18 cellular contexts compared by ENCODE assay signal in genomic region chr4:10075158-10075863, GRCh38. TPM values are rescaled to one million over a fixed set of nuclear protein-coding genes. Genes with fewer than 3 reads are reported as not detected.
A peak's percentile ranks its signal among the peaks of the same experiment; 100 is the strongest.
DNase-seq lines count a peak whose midpoint lies in the region; ATAC-seq and TF ChIP-seq lines count a peak whose summit lies in the region.
"Had no signal": no experiment of that assay in that cellular context is flagged by ENCODE, and none has a peak within 500 bp of the region (broad histone marks: within the 10 kb centered on the region; RNA-seq: fewer than 3 reads in every experiment).

No MANE protein-coding gene starts in this region.

- H3K9ac ChIP-seq in GM23248 = no peak overlapping the region

- H3K79me2 ChIP-seq in GM23248 (ENCODE audit: insufficient read depth) (peaks cover 42% of the 10 kb centered on the region), GM23338 (replicated peaks; ENCODE audit: insufficient read depth) (no peaks in the 10 kb centered on the region)

- H3K27ac Mint-ChIP-seq in dendritic cell treated with granulocyte-macrophage colony-stimulating factor and Interleukin-4, amounts not matched to agents 40 ng/mL and 50 ng/mL, for 4 days = peak overlapping the region; percentile 38
- H3K27ac Mint-ChIP-seq in natural killer cell (peak overlapping the region; percentile 68 to 78), GM23338 (no peak overlapping the region)
- H3K27ac Mint-ChIP-seq: activated naive CD4-positive, alpha-beta T cell treated with anti-CD3 and anti-CD28 coated beads, Interleukin-2, amount 10 ng/mL, durations not matched to agents 7 days and 5 days had no signal

- H3K4me1 ChIP-seq in GM23248 (ENCODE audit: insufficient read depth) (no peaks in the 10 kb centered on the region), HAP-1 (no peaks in the 10 kb centered on the region), GM23338 (ENCODE audit: insufficient read depth) (no peaks in the 10 kb centered on the region)
- H3K4me1 ChIP-seq: body of pancreas had no signal

- no peaks in the 10 kb centered on the region for H3K9me2 ChIP-seq in GM23248 (ENCODE audit: insufficient read depth)
- no peaks in the 10 kb centered on the region for H3K9me2 ChIP-seq in GM23338 (ENCODE audit: insufficient read depth)

- peaks cover 26% of the 10 kb centered on the region for H3K4me1 Mint-ChIP-seq in dendritic cell treated with granulocyte-macrophage colony-stimulating factor and Interleukin-4, amounts not matched to agents 40 ng/mL and 50 ng/mL, for 4 days (ENCODE audit: low read depth)
- peaks cover 7 to 31% of the 10 kb centered on the region in 2 donors for H3K4me1 Mint-ChIP-seq in natural killer cell
- H3K4me1 Mint-ChIP-seq in GM23338 = peaks cover 3% of the 10 kb centered on the region
- H3K4me1 Mint-ChIP-seq: activated naive CD4-positive, alpha-beta T cell treated with anti-CD3 and anti-CD28 coated beads, Interleukin-2, amount 10 ng/mL, durations not matched to agents 7 days and 5 days had no signal

- H3K36me3 Mint-ChIP-seq in dendritic cell treated with granulocyte-macrophage colony-stimulating factor and Interleukin-4, amounts not matched to agents 40 ng/mL and 50 ng/mL, for 4 days (ENCODE audit: low read depth) = peaks cover 89% of the 10 kb centered on the region
- peaks cover 10% of the 10 kb centered on the region for H3K36me3 Mint-ChIP-seq in natural killer cell
- peaks cover 78% of the 10 kb centered on the region for H3K36me3 Mint-ChIP-seq in GM23338 (ENCODE audit: low read depth)

- peaks cover 90% of the 10 kb centered on the region for H3K36me3 ChIP-seq in GM23248 (ENCODE audit: low read depth)
- H3K36me3 ChIP-seq in HAP-1 (replicated peaks) = peaks cover 64% of the 10 kb centered on the region
- H3K36me3 ChIP-seq in GM23338 (ENCODE audit: insufficient read depth) = peaks cover 24% of the 10 kb centered on the region

- H4K20me1 ChIP-seq in GM23248 (ENCODE audit: insufficient read depth) (no peaks in the 10 kb centered on the region), GM23338 (replicated peaks; ENCODE audit: insufficient read depth) (no peaks in the 10 kb centered on the region; the same call in 1 of the 2 replicates)

- ATAC-seq in natural killer cell (no peak), GM23338 (no peak)
- ATAC-seq: body of pancreas had no signal

- no peak overlapping the region for H2AFZ ChIP-seq in GM23248
- H2AFZ ChIP-seq in GM23338 = no peak overlapping the region

- H3K27ac ChIP-seq in AG04450 (ENCODE audit: low read depth, low read length) (peak overlapping the region; percentile 52), GM23248 (0 out of 2 replicates have a peak overlapping the region, but pooled peaks have one; percentile 10), GM23338 (ENCODE audit: low read depth) (no peak overlapping the region)
- H3K27ac ChIP-seq: body of pancreas, HL-60 had no signal

- POLR2A ChIA-PET in AG04450 (lab: Yijun Ruan, JAX) = no interaction called here

- H3K9me3 Mint-ChIP-seq in dendritic cell treated with granulocyte-macrophage colony-stimulating factor and Interleukin-4, amounts not matched to agents 40 ng/mL and 50 ng/mL, for 4 days = no peaks in the 10 kb centered on the region
- no peaks in the 10 kb centered on the region for H3K9me3 Mint-ChIP-seq in natural killer cell
- no peaks in the 10 kb centered on the region for H3K9me3 Mint-ChIP-seq in GM23338
- H3K9me3 Mint-ChIP-seq: activated naive CD4-positive, alpha-beta T cell treated with anti-CD3 and anti-CD28 coated beads, Interleukin-2, amount 10 ng/mL, durations not matched to agents 7 days and 5 days; T-cell had no signal

- WGBS in GM23248 (ENCODE audit: low coverage in 1 of 2, low lambda C conversion rate in 2 of 2, missing lambda C conversion rate in 2 of 2), 2 experiments = 89 to 91% methylated on average over 20 of the region's 20 CpGs

- TF ChIP-seq CTCF in AG04450 (IDR thresholded peaks at IDR 0.05; ENCODE audit: low read depth, low read length) (no peak), natural killer cell (IDR thresholded peaks at IDR 0.05) (no peak), GM23338 (conservative IDR thresholded peaks at IDR 0.05; ENCODE audit: low read depth in 2 of 2) (no peak)

- CTCF ChIA-PET in AG04450 (lab: Charles Lee) = interaction anchor here (0.6 to 1.0 kb wide), 2 partner anchors 10 to 45 kb away, joined by 3 to 4 read pairs; no protein-coding TSS in a partner anchor

- DNase-seq in AG04450 (ENCODE audit: low read depth, low spot score) = no peak
- no peak for DNase-seq in GM23248
- DNase-seq in natural killer cell = no peak
- no peak for DNase-seq in effector CD8-positive, alpha-beta T cell (lab: John Stamatoyannopoulos, UW)
- DNase-seq in HAP-1 (ENCODE audit: low spot score in 2 of 2) = no peak
- DNase-seq in activated CD8-positive, alpha-beta memory T cell treated with anti-CD3 and anti-CD28 coated beads, Interleukin-2, amount 50 U/mL, for 48 hours = no peak
- DNase-seq in GM23338 (ENCODE audit: low spot score) = no peak
- DNase-seq: activated CD8-positive, alpha-beta memory T cell treated with anti-CD3 and anti-CD28 coated beads, Interleukin-2, amount 50 U/mL, for 4 hours; activated naive CD4-positive, alpha-beta T cell treated with anti-CD3 and anti-CD28 coated beads, Interleukin-2, amount 10 ng/mL, durations not matched to agents 7 days and 5 days; esophagus squamous epithelium; GF-D8; NCI-H2029 treated with DMSO at 0.1 percent for 48 hours; SHP77; stimulated activated CD4-positive, alpha-beta T cell treated with anti-CD3 and anti-CD28 coated beads, Interleukin-2, amount 100 ng/mL, for 48 hours had no signal

- H3K4me3 Mint-ChIP-seq in dendritic cell treated with granulocyte-macrophage colony-stimulating factor and Interleukin-4, amounts not matched to agents 40 ng/mL and 50 ng/mL, for 4 days = no peak overlapping the region
- H3K4me3 Mint-ChIP-seq in natural killer cell (no peak overlapping the region), GM23338 (no peak overlapping the region)
- H3K4me3 Mint-ChIP-seq: activated naive CD4-positive, alpha-beta T cell treated with anti-CD3 and anti-CD28 coated beads, Interleukin-2, amount 10 ng/mL, durations not matched to agents 7 days and 5 days; T-cell had no signal

- no peaks in the 10 kb centered on the region for H3K9me3 ChIP-seq in AG04450 (ENCODE audit: control insufficient read depth, insufficient read depth, low read length)
- H3K9me3 ChIP-seq in GM23248 (ENCODE audit: low read depth) = no peaks in the 10 kb centered on the region
- H3K9me3 ChIP-seq in HAP-1 = no peaks in the 10 kb centered on the region
- H3K9me3 ChIP-seq: body of pancreas, esophagus squamous epithelium had no signal

- H3K27me3 Mint-ChIP-seq in dendritic cell treated with granulocyte-macrophage colony-stimulating factor and Interleukin-4, amounts not matched to agents 40 ng/mL and 50 ng/mL, for 4 days = no peaks in the 10 kb centered on the region
- H3K27me3 Mint-ChIP-seq in natural killer cell (ENCODE audit: low read depth in 2 of 2) (no peaks in the 10 kb centered on the region), GM23338 (ENCODE audit: insufficient read depth, low read depth, poor library complexity) (peaks cover 8% of the 10 kb centered on the region)
- H3K27me3 Mint-ChIP-seq: activated naive CD4-positive, alpha-beta T cell treated with anti-CD3 and anti-CD28 coated beads, Interleukin-2, amount 10 ng/mL, durations not matched to agents 7 days and 5 days; T-cell had no signal

- H3K4me2 ChIP-seq in GM23248 (ENCODE audit: unreplicated experiment) (no peak overlapping the region), GM23338 (no peak overlapping the region)

- in situ Hi-C loops in GM23248 (cut with MboI) = no loop called here
- in situ Hi-C loops in HAP-1 (cut with MboI; ENCODE audit: low sequenced_read_pairs) = no loop called here

- peaks cover 60% of the 10 kb centered on the region for H3F3A ChIP-seq in GM23248 (ENCODE audit: insufficient read depth)
- no peaks in the 10 kb centered on the region for H3F3A ChIP-seq in GM23338 (replicated peaks; ENCODE audit: low read depth)

- intact Hi-C loops in dendritic cell treated with granulocyte-macrophage colony-stimulating factor and Interleukin-4, amounts not matched to agents 40 ng/mL and 50 ng/mL, for 4 days (cut with micrococcal nuclease) = no loop called here
- intact Hi-C loops in natural killer cell (cut with micrococcal nuclease) = no loop called here

- no peaks in the 10 kb centered on the region for H3K27me3 ChIP-seq in AG04450 (ENCODE audit: control insufficient read depth, insufficient read depth, low read length)
- no peaks in the 10 kb centered on the region for H3K27me3 ChIP-seq in GM23248 (replicated peaks; ENCODE audit: insufficient read depth)
- H3K27me3 ChIP-seq in HAP-1 (ENCODE audit: low read depth) = no peaks in the 10 kb centered on the region
- H3K27me3 ChIP-seq in GM23338 (ENCODE audit: insufficient read depth) = no peaks in the 10 kb centered on the region
- H3K27me3 ChIP-seq: body of pancreas, esophagus squamous epithelium had no signal

- H3K4me3 ChIP-seq in AG04450 (ENCODE audit: low read depth, low read length) = no peak overlapping the region
- no peak overlapping the region for H3K4me3 ChIP-seq in GM23248
- no peak overlapping the region for H3K4me3 ChIP-seq in HAP-1
- H3K4me3 ChIP-seq in GM23338 = no peak overlapping the region
- H3K4me3 ChIP-seq: body of pancreas, esophagus squamous epithelium had no signal

TF ChIP-seq in GM23338, 12 proteins besides CTCF, POLR2A, EP300 and RAD21 (continues in another document):
- no peak for TF ChIP-seq ZNF114 (CRISPR knock-in tag; IDR thresholded peaks at IDR 0.05)
- no peak for TF ChIP-seq NANOG (IDR thresholded peaks at IDR 0.05; ENCODE audit: borderline replicate concordance)

RNA-seq across cellular contexts. Expression of gene WDR1, which starts 41.3 kb away (rescaled TPM):
- polyA plus RNA-seq in AG04450 (2011; rRNA removed) (722 and 735 TPM in 2 replicates), GM23248 (2016; fragmentation: Nextera tagmentation; extraction: Ambion mirVana) (413 and 419 TPM in 2 replicates), GM23338 (2016; fragmentation: Nextera tagmentation; extraction: Ambion mirVana) (90.9 and 93.2 TPM in 2 replicates)
- 648 and 799 TPM in 2 replicates for polyA minus RNA-seq in AG04450 (2011; rRNA and poly(A)+ RNA removed)
- total RNA-seq in GM23248 (2014; rRNA removed; shearing (Covaris generic)) = 471 and 487 TPM in 2 replicates
- total RNA-seq in natural killer cell = 100 to 1,000 TPM; 411 to 477 (median 468) TPM
- 233 and 248 TPM in 2 replicates for total RNA-seq in GM23338 (2014; rRNA removed; shearing (Covaris generic))

RNA-seq across cellular contexts. Expression of gene SLC2A9, which starts 54.0 kb away (rescaled TPM):
- polyA plus RNA-seq in AG04450 (2011; rRNA removed) (2.4 and 3.0 TPM in 2 replicates), GM23248 (2016; fragmentation: Nextera tagmentation; extraction: Ambion mirVana) (3.5 and 3.8 TPM in 2 replicates), GM23338 (2016; fragmentation: Nextera tagmentation; extraction: Ambion mirVana) (0.17 and 0.40 TPM in 2 replicates)
- 4.9 and 5.0 TPM in 2 replicates for polyA minus RNA-seq in AG04450 (2011; rRNA and poly(A)+ RNA removed)
- 0.25 and 2.8 TPM in 2 replicates for total RNA-seq in GM23248 (2014; rRNA removed; shearing (Covaris generic))
- total RNA-seq in natural killer cell = 1 to 10 TPM; 1.5 to 5.5 (median 3.9) TPM
- total RNA-seq in GM23338 (2014; rRNA removed; shearing (Covaris generic)) = 0.21 TPM in 1 of 2 replicates, not detected in the other
